ENCODE assay signal across 1 cellular context in genomic region chr16:69745959-69746358, GRCh38.
TF ChIP-seq lines count a peak whose summit lies in the region.

No MANE protein-coding gene starts in this region.

TF ChIP-seq in HepG2, 621 proteins besides CTCF, POLR2A, EP300 and RAD21:
- TF ChIP-seq MBD4 (IDR thresholded peaks at IDR 0.05; ENCODE audit: borderline replicate concordance, low read length), result 0 out of 2 replicates have a peak, but pooled peaks have one; percentile 0
- peak; percentile 66 for TF ChIP-seq RBFOX2 (IDR thresholded peaks at IDR 0.05; ENCODE audit: low read depth, low read length)
- peak; percentile 56 for TF ChIP-seq AGO2 (optimal IDR thresholded peaks at IDR 0.05; ENCODE audit: low read depth, low read length)
- TF ChIP-seq ZNF282 (IDR thresholded peaks at IDR 0.05; ENCODE audit: partially characterized antibody), result no peak
- 0 out of 2 replicates have a peak, but pooled peaks have one; percentile 13 for TF ChIP-seq GABPB1 (CRISPR knock-in tag; IDR thresholded peaks at IDR 0.05)
- TF ChIP-seq ISL2 (CRISPR knock-in tag; IDR thresholded peaks at IDR 0.05), result no peak
